ENCODE assay signal across 9 cellular contexts in the genomic region with DNA sequence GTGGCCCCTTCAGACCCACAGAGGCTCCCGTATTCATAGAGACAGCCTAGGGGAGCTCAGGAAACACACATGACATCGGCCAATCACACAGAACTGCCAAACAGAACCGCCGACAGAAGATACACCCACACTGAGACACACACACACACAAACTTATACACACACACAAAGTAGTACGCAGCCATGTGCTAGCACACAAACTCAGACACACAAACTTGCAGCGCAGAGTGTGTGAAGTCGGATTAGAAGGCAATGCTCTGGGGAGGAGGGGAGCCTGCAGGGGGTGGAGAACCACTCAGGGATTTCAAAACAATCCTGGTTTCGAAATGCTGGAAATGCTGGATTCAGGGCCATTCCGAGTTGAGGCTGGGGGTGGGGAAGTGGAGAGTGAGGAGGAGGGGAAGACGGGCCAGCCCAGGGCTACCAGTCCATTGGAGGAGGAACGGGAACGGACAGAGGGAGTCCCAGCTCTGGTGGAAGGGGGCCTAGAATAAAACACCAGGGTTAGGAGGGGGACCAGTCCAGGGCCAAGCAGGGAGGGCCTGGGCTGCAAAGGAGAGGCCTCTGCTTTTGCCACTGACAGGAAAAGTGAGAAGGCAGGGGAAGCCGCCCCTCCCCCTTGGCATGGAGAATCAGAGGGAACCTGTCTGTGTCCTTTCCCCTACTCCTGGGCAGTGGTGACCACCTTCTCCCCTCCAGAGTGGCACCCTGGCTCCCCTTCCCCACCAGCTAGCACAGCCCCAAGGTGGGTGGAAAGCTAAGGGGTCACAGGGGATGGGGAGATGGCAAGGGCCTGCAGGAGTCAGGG. TPM values are rescaled to one million over a fixed set of nuclear protein-coding genes. Genes with fewer than 3 reads are reported as not detected.
DNase-seq lines count a peak whose midpoint lies in the region; ATAC-seq and TF ChIP-seq lines count a peak whose summit lies in the region.
"Had no signal": no experiment of that assay in that cellular context is flagged by ENCODE, and none has a peak within 500 bp of the region (broad histone marks: within the 10 kb centered on the region; RNA-seq: fewer than 3 reads in every experiment).

No MANE protein-coding gene starts in this region.

- TF ChIP-seq POLR2A in NB4 (IDR thresholded peaks at IDR 0.05; ENCODE audit: extremely low read depth, insufficient read length) (no peak), lower leg skin (IDR thresholded peaks at IDR 0.05) (no peak)

- H3K4me1 ChIP-seq in thymus (ENCODE audit: control insufficient read depth, insufficient read depth, low read length): peaks cover 50% of the 10 kb centered on the region

- no peaks in the 10 kb centered on the region for H3K9me3 ChIP-seq in thymus (ENCODE audit: control insufficient read depth)

- ATAC-seq in GM21367 (IDR thresholded peaks at IDR 0.05; ENCODE audit: unreplicated experiment): no peak

- no peak for TF ChIP-seq CTCF in C4-2B (conservative IDR thresholded peaks at IDR 0.05)
- TF ChIP-seq CTCF in NB4 (IDR thresholded peaks at IDR 0.05; ENCODE audit: low read depth, low read length): no peak
- no peak for TF ChIP-seq CTCF in choroid plexus epithelial cell (conservative IDR thresholded peaks at IDR 0.05; ENCODE audit: low read depth, low read length)
- no peak for TF ChIP-seq CTCF in lower leg skin (IDR thresholded peaks at IDR 0.05)

- H3K36me3 ChIP-seq in thymus (ENCODE audit: control insufficient read depth, insufficient read depth): peaks cover 9% of the 10 kb centered on the region

- peak; percentile 69 for DNase-seq in NB4 (ENCODE audit: low read depth)
- peak; percentile 93 for DNase-seq in choroid plexus epithelial cell (ENCODE audit: low read depth)
- peak; percentile 82 to 95 for DNase-seq in lower leg skin (ENCODE audit: low spot score in 2 of 2)
- no peak for DNase-seq in DMS79 treated with DMSO at 0.1 percent for 48 hours (lab: John Stamatoyannopoulos, UW)
- DNase-seq in NCI-H187 (lab: John Stamatoyannopoulos, UW): no peak

- intact Hi-C loops in lower leg skin (cut with DNase I; ENCODE audit: low total_unique reads): no loop called here

- no peak overlapping the region for H3K4me3 ChIP-seq in NB4 (ENCODE audit: low read depth, low read length)
- peak overlapping the region; percentile 98 for H3K4me3 ChIP-seq in choroid plexus epithelial cell (ENCODE audit: low read depth, low read length)
- no peak overlapping the region for H3K4me3 ChIP-seq in lower leg skin (ENCODE audit: low read depth, poor library complexity, severe bottlenecking)
- H3K4me3 ChIP-seq in thymus (ENCODE audit: low read length): no peak overlapping the region

- no peaks in the 10 kb centered on the region for H3K27me3 ChIP-seq in thymus (ENCODE audit: control insufficient read depth, insufficient read depth)

- 4 to 12% methylated on average over 12 to 13 of the region's 13 CpGs for WGBS in lower leg skin, 2 donors
- 81% methylated on average over 13 of the region's 13 CpGs for WGBS in thymus

- H3K27ac ChIP-seq in C4-2B (peak overlapping the region; percentile 98), thymus (ENCODE audit: low read depth) (peak overlapping the region; percentile 37)

RNA-seq across cellular contexts. Expression of a gene that starts 4.4 kb away (rescaled TPM):
- 10 to 100 TPM; 34.5 to 59.4 (median 45.8) TPM for total RNA-seq in lower leg skin
- polyA plus RNA-seq in thymus: 14.0 TPM

RNA-seq across cellular contexts. Expression of a gene that starts 34.8 kb away (rescaled TPM):
- not detected for total RNA-seq in lower leg skin
- polyA plus RNA-seq in thymus: 2.9 TPM
- total RNA-seq: pulmonary artery endothelial cell had no signal

RNA-seq across cellular contexts. Expression of a gene that starts 37.6 kb away (rescaled TPM):
- not detected for total RNA-seq in lower leg skin
- polyA plus RNA-seq in thymus: 1.3 TPM
- total RNA-seq: pulmonary artery endothelial cell had no signal

RNA-seq across cellular contexts. Expression of a gene that starts 50.2 kb away (rescaled TPM):
- total RNA-seq in lower leg skin: not detected
- polyA plus RNA-seq in thymus: not detected
- total RNA-seq: pulmonary artery endothelial cell had no signal

Comparison
In these comparisons a context has a peak if more than half of its experiments do, and no peak if none do; other contexts are left out.
1. DNase-seq: peak in NB4 (single experiment), choroid plexus epithelial cell (single experiment) and lower leg skin (2 of 2); none in DMS79 treated with DMSO at 0.1 percent for 48 hours (single experiment) and NCI-H187 (0 of 2).